In genomic region chr9:97853844-97854695, GRCh38 we compare ENCODE assay signal across 8 cellular contexts. TPM values are rescaled to one million over a fixed set of nuclear protein-coding genes. Genes with fewer than 3 reads are reported as not detected.
DNase-seq lines count a peak whose midpoint lies in the region; ATAC-seq and TF ChIP-seq lines count a peak whose summit lies in the region.

No MANE protein-coding gene starts in this region.

- H3K9me3 ChIP-seq in heart right ventricle: no peaks in the 10 kb centered on the region

- ATAC-seq in heart right ventricle (peak in 2 of 8 donors; percentile 39 to 63), HG02588 (IDR thresholded peaks at IDR 0.05; ENCODE audit: unreplicated experiment) (no peak), HG03045 (IDR thresholded peaks at IDR 0.05; ENCODE audit: unreplicated experiment) (no peak), GM18868 (IDR thresholded peaks at IDR 0.05; ENCODE audit: unreplicated experiment) (no peak)

- no peaks in the 10 kb centered on the region for H3K36me3 ChIP-seq in heart right ventricle

- H3K4me3 ChIP-seq in heart right ventricle: peak overlapping the region in 9 of 10 donors; percentile 14 to 49 (median 40)

- 1 to 3% methylated on average over 108 to 121 of the region's 125 CpGs for WGBS in heart right ventricle, 2 donors

- no peak overlapping the region for H3K27ac ChIP-seq in heart right ventricle

- peak; percentile 77 for DNase-seq in EL
- peak; percentile 85 for DNase-seq in NCI-H2171 treated with DMSO at 0.1 percent for 48 hours (lab: John Stamatoyannopoulos, UW)
- peak; percentile 35 for DNase-seq in activated T-cell treated with anti-CD3 and anti-CD28 coated beads for 4 hours
- DNase-seq in heart right ventricle: no peak
- DNase-seq in stimulated activated CD4-positive, alpha-beta T cell treated with anti-CD3 and anti-CD28 coated beads, Interleukin-12 subunit alpha, Interleukin-12 subunit beta, amount 100 ng/mL, for 48 hours (ENCODE audit: low read depth in 2 of 3, low spot score in 1 of 3): peak; percentile 42 to 59 (median 46)

- peaks cover 0 to 45% (median 26%) of the 10 kb centered on the region in 9 donors for H3K4me1 ChIP-seq in heart right ventricle

- H3K27me3 ChIP-seq in heart right ventricle: peaks cover 51 to 100% (median 100%) of the 10 kb centered on the region in 7 donors

- peak in 2 of 9 donors; percentile 25 to 28 for TF ChIP-seq CTCF in heart right ventricle (IDR thresholded peaks at IDR 0.05)

- intact Hi-C loops in heart right ventricle (cut with DNase I): no loop called here

RNA-seq across cellular contexts. Expression of gene FOXE1, which starts 1.0 kb away (rescaled TPM):
- not detected for total RNA-seq in heart right ventricle
- not detected for polyA plus RNA-seq in heart right ventricle

Comparison
In these comparisons a context has a peak if more than half of its experiments do, and no peak if none do; other contexts are left out.
1. DNase-seq: peak in EL (single experiment), NCI-H2171 treated with DMSO at 0.1 percent for 48 hours (single experiment), activated T-cell treated with anti-CD3 and anti-CD28 coated beads for 4 hours (single experiment) and stimulated activated CD4-positive, alpha-beta T cell treated with anti-CD3 and anti-CD28 coated beads, Interleukin-12 subunit alpha, Interleukin-12 subunit beta, amount 100 ng/mL, for 48 hours (3 of 3); none in heart right ventricle (0 of 2).